In the genomic region with DNA sequence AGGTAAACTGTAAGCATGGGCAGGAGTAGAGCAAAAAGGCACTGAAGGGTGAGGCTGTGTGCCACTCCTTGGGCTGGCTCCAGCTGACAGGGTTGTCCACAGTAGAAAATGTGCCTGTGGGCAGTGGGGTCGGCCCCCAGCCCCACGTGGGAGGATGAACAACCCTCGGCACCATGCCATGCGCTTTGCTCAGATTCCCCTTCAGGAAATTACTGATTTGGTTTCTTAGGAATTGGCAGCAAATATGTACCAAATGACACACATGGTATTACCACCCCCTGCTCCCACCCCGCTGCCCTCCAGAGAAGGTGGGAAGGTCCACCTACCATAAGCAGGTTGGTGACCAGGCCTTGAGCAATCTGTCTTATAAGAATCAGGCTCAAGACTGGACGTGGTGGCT, we compare ENCODE assay signal across 21 cellular contexts.
"Had no signal": no experiment of that assay in that cellular context is flagged by ENCODE, and none has a peak within 500 bp of the region (broad histone marks: within the 10 kb centered on the region; RNA-seq: fewer than 3 reads in every experiment).

No MANE protein-coding gene starts in this region.

- H3K9me3 Mint-ChIP-seq: central memory CD8-positive, alpha-beta T cell; immature natural killer cell; stimulated activated effector memory CD8-positive, alpha-beta T cell treated with anti-CD3 and anti-CD28 coated beads, Interleukin-12 subunit alpha, Interleukin-12 subunit beta, amount 100 ng/mL, for 72 hours had no signal

- H3K27ac Mint-ChIP-seq: immature natural killer cell, naive B cell, nephron had no signal

- H3K4me1 ChIP-seq: psoas muscle, right lobe of liver, stomach, thyroid gland had no signal

- H3K4me3 Mint-ChIP-seq: central memory CD8-positive, alpha-beta T cell; immature natural killer cell; naive B cell; nephron; stimulated activated effector memory CD8-positive, alpha-beta T cell treated with anti-CD3 and anti-CD28 coated beads, Interleukin-12 subunit alpha, Interleukin-12 subunit beta, amount 100 ng/mL, for 72 hours had no signal

- H3K9me3 ChIP-seq: mucosa of descending colon, psoas muscle, right lobe of liver, thyroid gland had no signal

- H3K36me3 ChIP-seq: cardiac muscle cell, right lobe of liver, thyroid gland had no signal

- H3K27me3 Mint-ChIP-seq: central memory CD8-positive, alpha-beta T cell; naive B cell had no signal

- H3K4me3 ChIP-seq: cardiac muscle cell, coronary artery, mucosa of descending colon, psoas muscle, right lobe of liver, smooth muscle cell, stomach, thyroid gland had no signal

- DNase-seq: effector memory CD4-positive, alpha-beta T cell; hypothalamus; immature natural killer cell; islet precursor cell; mucosa of descending colon; naive B cell; nucleus accumbens; psoas muscle; right lobe of liver; stimulated activated CD4-positive, alpha-beta T cell treated with anti-CD3 and anti-CD28 coated beads, Interleukin-2, amount 100 ng/mL, for 24 hours; stimulated activated CD4-positive, alpha-beta T cell treated with anti-CD3 and anti-CD28 coated beads, Interleukin-4, amount 100 ng/mL, for 24 hours; stimulated activated naive CD4-positive, alpha-beta T cell treated with Interleukin-2 at 50 U/mL for 16 hours; stomach; thyroid gland had no signal

- H3K4me2 ChIP-seq: smooth muscle cell had no signal

- H3K4me1 Mint-ChIP-seq: immature natural killer cell, naive B cell had no signal

- H3K27me3 ChIP-seq: cardiac muscle cell, right lobe of liver, stomach, thyroid gland had no signal

- H3K27ac ChIP-seq: cardiac muscle cell, coronary artery, psoas muscle, right lobe of liver, stomach, thyroid gland had no signal

- ATAC-seq: left lobe of liver; mucosa of descending colon; psoas muscle; right lobe of liver; stimulated activated effector memory CD8-positive, alpha-beta T cell treated with anti-CD3 and anti-CD28 coated beads, Interleukin-12 subunit alpha, Interleukin-12 subunit beta, amount 100 ng/mL, for 72 hours had no signal
